Comparison of ENCODE assay signal across 13 cellular contexts in genomic region chr5:149445343-149445738, GRCh38.
DNase-seq lines count a peak whose midpoint lies in the region; ATAC-seq and TF ChIP-seq lines count a peak whose summit lies in the region.
"Had no signal": no experiment of that assay in that cellular context is flagged by ENCODE, and none has a peak within 500 bp of the region (broad histone marks: within the 10 kb centered on the region; RNA-seq: fewer than 3 reads in every experiment).

No MANE protein-coding gene starts in this region.

- TF ChIP-seq EP300 in SK-N-SH (IDR thresholded peaks at IDR 0.05; ENCODE audit: borderline replicate concordance in 1 of 2, low read depth in 1 of 2, low read length in 1 of 2) = no peak

- H3K4me1 ChIP-seq in SK-N-SH (ENCODE audit: control insufficient read depth in 1 of 2, insufficient read depth in 2 of 2, low read depth in 1 of 2, low read length in 1 of 2) = peaks cover 9 to 16% of the 10 kb centered on the region in 2 experiments; a peak in 3 of 4 replicates
- H3K4me1 ChIP-seq in muscle layer of duodenum (ENCODE audit: control insufficient read depth in 1 of 2, insufficient read depth in 2 of 2, low read length in 2 of 2) = peaks cover 13 to 24% of the 10 kb centered on the region in 2 donors
- H3K4me1 ChIP-seq in endodermal cell (ENCODE audit: control insufficient read depth, insufficient read depth, low read length) = no peaks in the 10 kb centered on the region

- ATAC-seq in SK-N-SH treated with all-trans-retinoic acid at 6 μM for 48 hours = no peak

- no peaks in the 10 kb centered on the region for H3K9me2 ChIP-seq in SK-N-SH

- peak overlapping the region; percentile 43; the same call in 1 of the 2 replicates for H2AFZ ChIP-seq in SK-N-SH (ENCODE audit: low read depth)

- H3K36me3 ChIP-seq in SK-N-SH (replicated peaks in 1 of 2; ENCODE audit: control insufficient read depth in 1 of 2, insufficient read depth in 2 of 2, low read length in 1 of 2) = no peaks in the 10 kb centered on the region
- H3K36me3 ChIP-seq in muscle layer of duodenum (ENCODE audit: control insufficient read depth in 1 of 2, insufficient read depth in 2 of 2, low read length in 2 of 2) = no peaks in the 10 kb centered on the region
- H3K36me3 ChIP-seq in endodermal cell (ENCODE audit: control insufficient read depth, insufficient read depth, low read length) = no peaks in the 10 kb centered on the region
- H3K36me3 ChIP-seq: ovary had no signal

- H3K27ac Mint-ChIP-seq in type B pancreatic cell = peak overlapping the region; percentile 73
- no peak overlapping the region for H3K27ac Mint-ChIP-seq in endodermal cell

- H3K4me3 Mint-ChIP-seq in type B pancreatic cell (no peak overlapping the region), endodermal cell (no peak overlapping the region)

- H3K9me3 Mint-ChIP-seq in type B pancreatic cell (no peaks in the 10 kb centered on the region), endodermal cell (no peaks in the 10 kb centered on the region)

- H3K36me3 Mint-ChIP-seq in type B pancreatic cell (no peaks in the 10 kb centered on the region), endodermal cell (ENCODE audit: low read depth) (no peaks in the 10 kb centered on the region)

- H4K20me1 ChIP-seq in SK-N-SH (ENCODE audit: insufficient read depth) = no peaks in the 10 kb centered on the region

- H3K27ac ChIP-seq in SK-N-SH (ENCODE audit: low read depth in 2 of 2, low read length in 1 of 2) = peak overlapping the region; percentile 72 to 97
- H3K27ac ChIP-seq in coronary artery = peak overlapping the region; percentile 54 to 81
- peak overlapping the region; percentile 88 for H3K27ac ChIP-seq in muscle layer of duodenum (ENCODE audit: low read length)
- no peak overlapping the region for H3K27ac ChIP-seq in endodermal cell (ENCODE audit: low read depth, low read length)

- TF ChIP-seq CTCF in SK-N-SH (IDR thresholded peaks at IDR 0.05) (no peak), coronary artery (IDR thresholded peaks at IDR 0.05) (no peak), type B pancreatic cell (conservative IDR thresholded peaks at IDR 0.05) (no peak), endodermal cell (conservative IDR thresholded peaks at IDR 0.05) (no peak)

- H3K4me1 Mint-ChIP-seq in type B pancreatic cell (ENCODE audit: unreplicated experiment) = peaks cover 45% of the 10 kb centered on the region
- peaks cover 14% of the 10 kb centered on the region for H3K4me1 Mint-ChIP-seq in endodermal cell

- H3K27me3 ChIP-seq in SK-N-SH (ENCODE audit: insufficient read depth) = no peaks in the 10 kb centered on the region
- no peaks in the 10 kb centered on the region for H3K27me3 ChIP-seq in muscle layer of duodenum (ENCODE audit: low read depth, low read length)
- no peaks in the 10 kb centered on the region for H3K27me3 ChIP-seq in endodermal cell (ENCODE audit: control insufficient read depth, insufficient read depth, low read length, poor library complexity, severe bottlenecking)
- H3K27me3 ChIP-seq: ovary had no signal

- no peak overlapping the region for H3K4me3 ChIP-seq in SK-N-SH (ENCODE audit: low read depth in 2 of 2, low read length in 1 of 2)
- no peak overlapping the region for H3K4me3 ChIP-seq in coronary artery
- H3K4me3 ChIP-seq in muscle layer of duodenum (ENCODE audit: low read depth in 1 of 2, low read length in 2 of 2) = no peak overlapping the region
- H3K4me3 ChIP-seq in endodermal cell (ENCODE audit: low read length) = no peak overlapping the region
- H3K4me3 ChIP-seq: ovary had no signal

- H3K79me2 ChIP-seq in SK-N-SH (ENCODE audit: insufficient read depth) = no peaks in the 10 kb centered on the region

- no peak for TF ChIP-seq RAD21 in SK-N-SH (IDR thresholded peaks at IDR 0.05; ENCODE audit: low read length)

- 82% methylated on average over 7 of the region's 7 CpGs for WGBS in SK-N-SH (ENCODE audit: low lambda C conversion rate)
- WGBS in endodermal cell (ENCODE audit: insufficient coverage in 1 of 2, insufficient read length in 1 of 2), 2 experiments = 77 to 80% methylated on average over 6 to 7 of the region's 7 CpGs

- H3K9ac ChIP-seq in SK-N-SH (peak overlapping the region; percentile 27; the same call in 1 of the 2 replicates), endodermal cell (ENCODE audit: extremely low read depth, low read length, poor library complexity, severe bottlenecking) (no peak overlapping the region)

- CTCF ChIA-PET in SK-N-SH (lab: Yijun Ruan, JAX) = interaction anchor here (0.7 to 52.5 kb wide), 9 partner anchors 10 to 173 kb away, joined by 3 to 1751 read pairs (median 22); partner anchors contain the start of genes CSNK1A1, IL17B and PCYOX1L

- DNase-seq in SK-N-SH = no peak
- no peak for DNase-seq in coronary artery (ENCODE audit: low spot score)
- DNase-seq in type B pancreatic cell (ENCODE audit: extremely low spot score, unreplicated experiment) = no peak
- no peak for DNase-seq in endodermal cell
- no peak for DNase-seq in superior temporal gyrus (ENCODE audit: extremely low spot score)
- DNase-seq in activated CD8-positive, alpha-beta memory T cell treated with anti-CD3 and anti-CD28 coated beads, Interleukin-2, amount 50 U/mL, for 48 hours = no peak
- DNase-seq: 8988T; activated naive CD4-positive, alpha-beta T cell treated with anti-CD3 and anti-CD28 coated beads, Interleukin-2, amount 50 U/mL, for 16 hours; cortex of kidney; NCI-H510A treated with DMSO at 0.1 percent for 48 hours had no signal

- H3K9me3 ChIP-seq in SK-N-SH (no peaks in the 10 kb centered on the region), muscle layer of duodenum (ENCODE audit: control insufficient read depth in 1 of 2, low read length in 2 of 2) (no peaks in the 10 kb centered on the region), endodermal cell (ENCODE audit: control insufficient read depth, low read length) (no peaks in the 10 kb centered on the region)
- H3K9me3 ChIP-seq: ovary had no signal

- H3K27me3 Mint-ChIP-seq in type B pancreatic cell (no peaks in the 10 kb centered on the region), endodermal cell (ENCODE audit: insufficient read depth) (no peaks in the 10 kb centered on the region)

- peaks cover 19% of the 10 kb centered on the region for H3F3A ChIP-seq in SK-N-SH (replicated peaks; ENCODE audit: insufficient read depth)

- POLR2A ChIA-PET in SK-N-SH (lab: Yijun Ruan, JAX) = interaction anchor here (1.3 kb wide), 1 partner anchor 106 kb away, joined by 4 read pairs; the partner anchor contains the start of gene CSNK1A1

- H3K4me2 ChIP-seq in SK-N-SH = no peak overlapping the region

TF ChIP-seq in SK-N-SH, 30 proteins besides CTCF, POLR2A, EP300 and RAD21:
- no peak for TF ChIP-seq FOSL2 (IDR thresholded peaks at IDR 0.05; ENCODE audit: borderline replicate concordance, low read depth)

TF ChIP-seq in SK-N-SH treated with all-trans-retinoic acid at 6 μM for 48 hours, 23 proteins besides CTCF, POLR2A, EP300 and RAD21:
- no peak for TF ChIP-seq TOX (CRISPR knock-in tag; IDR thresholded peaks at IDR 0.05; ENCODE audit: borderline replicate concordance)
